ENCODE assay signal across 30 cellular contexts in the genomic region with DNA sequence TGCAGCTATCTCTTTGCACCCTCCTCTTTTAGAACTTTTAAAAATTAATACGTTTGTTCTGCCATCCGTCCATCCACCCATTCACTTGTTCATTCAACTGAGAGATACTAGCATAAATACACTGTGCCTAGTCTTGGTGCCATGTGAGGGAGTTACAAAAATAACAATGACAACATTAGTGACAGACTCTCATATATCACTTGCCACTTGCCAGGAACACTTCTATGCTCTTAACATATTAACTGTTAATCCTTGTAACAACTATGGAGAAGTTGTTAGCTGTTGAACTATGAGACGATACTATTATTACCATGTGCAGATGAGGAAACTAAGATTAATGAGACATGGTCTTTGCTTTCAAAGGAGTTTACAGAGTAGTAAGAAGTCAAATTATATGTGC.
"Had no signal": no experiment of that assay in that cellular context is flagged by ENCODE, and none has a peak within 500 bp of the region (broad histone marks: within the 10 kb centered on the region; RNA-seq: fewer than 3 reads in every experiment).

No MANE protein-coding gene starts in this region.

- DNase-seq: colonic mucosa; dermis blood vessel endothelial cell; effector memory CD4-positive, alpha-beta T cell; foreskin keratinocyte; hippocampal formation; left cardiac atrium; left lung; lower lobe of right lung; mucosa of descending colon; naive thymus-derived CD4-positive, alpha-beta T cell; nephron progenitor cell; pancreas; retina; stimulated activated CD4-positive, alpha-beta T cell treated with anti-CD3 and anti-CD28 coated beads, Interleukin-12 subunit alpha, Interleukin-12 subunit beta, amount 100 ng/mL, for 4 hours; stimulated activated CD4-positive, alpha-beta T cell treated with anti-CD3 and anti-CD28 coated beads, Interleukin-1b, Interleukin-23, amount 100 ng/mL, for 48 hours; stimulated activated CD4-positive, alpha-beta T cell treated with anti-CD3 and anti-CD28 coated beads, Interleukin-4, amount 100 ng/mL, for 1 hour; stimulated activated naive CD8-positive, alpha-beta T cell treated with anti-CD3 and anti-CD28 coated beads, Interleukin-15, Interleukin-2, amounts not matched to agents 100 U/mL and 50 U/mL, for 24 hours; substantia nigra; testis; transverse colon; upper lobe of right lung; uterus had no signal

- H3K4me1 ChIP-seq: colonic mucosa, foreskin keratinocyte, testis had no signal

- H3K27ac Mint-ChIP-seq: memory B cell; mesothelial cell of epicardium; nephron progenitor cell; stimulated activated effector memory CD8-positive, alpha-beta T cell treated with anti-CD3 and anti-CD28 coated beads, Interleukin-12 subunit alpha, Interleukin-12 subunit beta, amount 100 ng/mL, for 72 hours had no signal

- H3K4me3 Mint-ChIP-seq: central memory CD8-positive, alpha-beta T cell; memory B cell; mesothelial cell of epicardium; naive thymus-derived CD4-positive, alpha-beta T cell; nephron progenitor cell; stimulated activated effector memory CD8-positive, alpha-beta T cell treated with anti-CD3 and anti-CD28 coated beads, Interleukin-12 subunit alpha, Interleukin-12 subunit beta, amount 100 ng/mL, for 72 hours had no signal

- H3K9me3 ChIP-seq: colonic mucosa, esophagus muscularis mucosa, gastroesophageal sphincter, heart right ventricle, left lung, lower lobe of right lung, mucosa of descending colon, pancreas, testis, transverse colon, upper lobe of right lung, uterus had no signal

- H3K4me3 ChIP-seq: colonic mucosa, left lung, lower lobe of right lung, mucosa of descending colon, pancreas, smooth muscle cell, testis, transverse colon, upper lobe of right lung, uterus had no signal

- H3K36me3 Mint-ChIP-seq: memory B cell; mesothelial cell of epicardium; stimulated activated effector memory CD8-positive, alpha-beta T cell treated with anti-CD3 and anti-CD28 coated beads, Interleukin-12 subunit alpha, Interleukin-12 subunit beta, amount 100 ng/mL, for 72 hours had no signal

- H3K9me3 Mint-ChIP-seq: central memory CD8-positive, alpha-beta T cell; memory B cell; mesothelial cell of epicardium; naive thymus-derived CD4-positive, alpha-beta T cell; nephron progenitor cell; stimulated activated effector memory CD8-positive, alpha-beta T cell treated with anti-CD3 and anti-CD28 coated beads, Interleukin-12 subunit alpha, Interleukin-12 subunit beta, amount 100 ng/mL, for 72 hours had no signal

- H3K27ac ChIP-seq: colonic mucosa, foreskin keratinocyte, left lung, lower lobe of right lung, pancreas, testis, transverse colon, upper lobe of right lung, uterus had no signal

- H3K27me3 ChIP-seq: colonic mucosa, esophagus muscularis mucosa, foreskin keratinocyte, gastroesophageal sphincter, heart right ventricle, left lung, pancreas, testis, transverse colon, upper lobe of right lung, uterus had no signal

- ATAC-seq: foreskin keratinocyte; gastroesophageal sphincter; left lung; lower lobe of right lung; mucosa of descending colon; naive thymus-derived CD4-positive, alpha-beta T cell; stimulated activated naive CD8-positive, alpha-beta T cell treated with anti-CD3 and anti-CD28 coated beads, Interleukin-15, Interleukin-2, amounts not matched to agents 100 U/mL and 50 U/mL, for 24 hours; upper lobe of right lung had no signal

- H3K27me3 Mint-ChIP-seq: central memory CD8-positive, alpha-beta T cell; memory B cell; naive thymus-derived CD4-positive, alpha-beta T cell had no signal
